1 cellular context compared by ENCODE assay signal in genomic region chr10:51651063-51651462, GRCh38.
TF ChIP-seq lines count a peak whose summit lies in the region.

No MANE protein-coding gene starts in this region.

TF ChIP-seq in SK-N-SH, 30 proteins besides CTCF, POLR2A, EP300 and RAD21 (continued from another document):
- TF ChIP-seq ZBTB33 (IDR thresholded peaks at IDR 0.05; ENCODE audit: borderline replicate concordance, low read depth): no peak
- TF ChIP-seq, protein P1, sequence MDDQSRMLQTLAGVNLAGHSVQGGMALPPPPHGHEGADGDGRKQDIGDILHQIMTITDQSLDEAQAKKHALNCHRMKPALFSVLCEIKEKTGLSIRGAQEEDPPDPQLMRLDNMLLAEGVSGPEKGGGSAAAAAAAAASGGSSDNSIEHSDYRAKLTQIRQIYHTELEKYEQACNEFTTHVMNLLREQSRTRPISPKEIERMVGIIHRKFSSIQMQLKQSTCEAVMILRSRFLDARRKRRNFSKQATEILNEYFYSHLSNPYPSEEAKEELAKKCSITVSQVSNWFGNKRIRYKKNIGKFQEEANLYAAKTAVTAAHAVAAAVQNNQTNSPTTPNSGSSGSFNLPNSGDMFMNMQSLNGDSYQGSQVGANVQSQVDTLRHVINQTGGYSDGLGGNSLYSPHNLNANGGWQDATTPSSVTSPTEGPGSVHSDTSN (IDR thresholded peaks at IDR 0.05): peak; percentile 79
- peak; percentile 50; the same call in 1 of the 2 replicates for TF ChIP-seq FOSL2 (IDR thresholded peaks at IDR 0.05; ENCODE audit: borderline replicate concordance, low read depth)
- no peak for TF ChIP-seq RFX5 (IDR thresholded peaks at IDR 0.05; ENCODE audit: low read length)
- no peak for TF ChIP-seq RXRA (IDR thresholded peaks at IDR 0.05; ENCODE audit: borderline replicate concordance, low read depth)
- no peak for TF ChIP-seq MXI1 (IDR thresholded peaks at IDR 0.05; ENCODE audit: low read depth, low read length)
- TF ChIP-seq SMC3 (IDR thresholded peaks at IDR 0.05; ENCODE audit: low read depth, low read length): no peak
- TF ChIP-seq JUND (IDR thresholded peaks at IDR 0.05): peak; percentile 46
- no peak for TF ChIP-seq MEF2A (IDR thresholded peaks at IDR 0.05; ENCODE audit: borderline replicate concordance, low read depth)
- no peak for TF ChIP-seq FOXJ3 (CRISPR knock-in tag; IDR thresholded peaks at IDR 0.05)
- TF ChIP-seq YY1 (IDR thresholded peaks at IDR 0.05; ENCODE audit: low read depth): no peak
- TF ChIP-seq CHD2 (IDR thresholded peaks at IDR 0.05; ENCODE audit: low read length, partially characterized antibody): no peak
- peak; percentile 50; the same call in 1 of the 2 replicates for TF ChIP-seq TCF12 (IDR thresholded peaks at IDR 0.05)
- no peak for TF ChIP-seq NFIC (IDR thresholded peaks at IDR 0.05; ENCODE audit: borderline replicate concordance)
- TF ChIP-seq RCOR1 (IDR thresholded peaks at IDR 0.05; ENCODE audit: low read length): no peak
- TF ChIP-seq, protein P2, sequence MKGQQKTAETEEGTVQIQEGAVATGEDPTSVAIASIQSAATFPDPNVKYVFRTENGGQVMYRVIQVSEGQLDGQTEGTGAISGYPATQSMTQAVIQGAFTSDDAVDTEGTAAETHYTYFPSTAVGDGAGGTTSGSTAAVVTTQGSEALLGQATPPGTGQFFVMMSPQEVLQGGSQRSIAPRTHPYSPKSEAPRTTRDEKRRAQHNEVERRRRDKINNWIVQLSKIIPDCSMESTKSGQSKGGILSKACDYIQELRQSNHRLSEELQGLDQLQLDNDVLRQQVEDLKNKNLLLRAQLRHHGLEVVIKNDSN (IDR thresholded peaks at IDR 0.05; ENCODE audit: borderline replicate concordance, low read depth): no peak
